7 cellular contexts compared by ENCODE assay signal in the genomic region with DNA sequence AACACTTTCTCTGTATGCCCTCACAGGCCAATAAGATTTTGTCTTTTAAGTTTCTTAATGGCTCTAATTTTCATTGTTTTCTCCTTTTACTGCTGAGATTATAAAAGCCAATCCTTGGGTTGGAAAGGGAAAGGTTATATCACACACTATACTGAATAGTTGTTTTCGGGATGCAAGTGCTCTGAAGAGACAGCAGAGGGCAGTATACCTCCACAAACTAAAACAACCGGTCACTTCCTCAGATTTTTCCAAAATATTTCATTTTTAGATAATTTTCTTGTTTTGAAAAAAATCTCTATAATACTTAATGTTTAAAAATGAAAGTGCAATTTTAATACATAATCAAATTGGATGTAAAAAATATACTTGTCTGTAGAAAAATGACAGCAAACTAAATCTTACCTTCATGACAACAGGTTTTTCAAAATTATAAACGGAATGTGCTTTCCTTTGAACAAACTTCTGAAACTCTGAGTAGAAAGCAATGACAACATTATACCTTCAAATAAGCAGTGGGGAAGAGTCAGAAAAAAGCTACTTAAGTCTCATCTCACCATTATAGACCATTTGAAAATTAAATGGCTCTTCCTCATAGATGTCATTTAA.
A peak's percentile ranks its signal among the peaks of the same experiment; 100 is the strongest.
DNase-seq lines count a peak whose midpoint lies in the region; ATAC-seq and FAIRE-seq lines count a peak whose summit lies in the region.

No MANE protein-coding gene starts in this region.

- no peaks in the 10 kb centered on the region for H3K9me3 Mint-ChIP-seq in stimulated activated effector memory CD8-positive, alpha-beta T cell treated with anti-CD3 and anti-CD28 coated beads, Interleukin-12 subunit alpha, Interleukin-12 subunit beta, amount 100 ng/mL, for 72 hours

- H3K36me3 Mint-ChIP-seq in stimulated activated effector memory CD8-positive, alpha-beta T cell treated with anti-CD3 and anti-CD28 coated beads, Interleukin-12 subunit alpha, Interleukin-12 subunit beta, amount 100 ng/mL, for 72 hours: peaks cover 46% of the 10 kb centered on the region

- peak; percentile 39 for DNase-seq in GM03348 (ENCODE audit: low spot score)
- DNase-seq in H4 (ENCODE audit: low spot score): peak; percentile 19
- peak; percentile 32 for DNase-seq in NCI-H345 treated with DMSO at 0.1 percent for 48 hours (lab: John Stamatoyannopoulos, UW; ENCODE audit: unreplicated experiment)
- peak; percentile 55 for DNase-seq in medulla oblongata (ENCODE audit: extremely low spot score)
- no peak for DNase-seq in stimulated activated effector memory CD8-positive, alpha-beta T cell treated with anti-CD3 and anti-CD28 coated beads, Interleukin-12 subunit alpha, Interleukin-12 subunit beta, amount 100 ng/mL, for 72 hours (ENCODE audit: low spot score in 2 of 2)
- DNase-seq in amniotic stem cell (lab: John Stamatoyannopoulos, UW): no peak

- no peak overlapping the region for H3K4me3 Mint-ChIP-seq in stimulated activated effector memory CD8-positive, alpha-beta T cell treated with anti-CD3 and anti-CD28 coated beads, Interleukin-12 subunit alpha, Interleukin-12 subunit beta, amount 100 ng/mL, for 72 hours

- peak; percentile 75 for FAIRE-seq in colon (lab: Jason Lieb, UNC)

- ATAC-seq in stimulated activated effector memory CD8-positive, alpha-beta T cell treated with anti-CD3 and anti-CD28 coated beads, Interleukin-12 subunit alpha, Interleukin-12 subunit beta, amount 100 ng/mL, for 72 hours: no peak

- H3K27ac Mint-ChIP-seq in stimulated activated effector memory CD8-positive, alpha-beta T cell treated with anti-CD3 and anti-CD28 coated beads, Interleukin-12 subunit alpha, Interleukin-12 subunit beta, amount 100 ng/mL, for 72 hours: no peak overlapping the region

- no peaks in the 10 kb centered on the region for H3K4me1 Mint-ChIP-seq in stimulated activated effector memory CD8-positive, alpha-beta T cell treated with anti-CD3 and anti-CD28 coated beads, Interleukin-12 subunit alpha, Interleukin-12 subunit beta, amount 100 ng/mL, for 72 hours

Comparison
In these comparisons a context has a peak if more than half of its experiments do, and no peak if none do; other contexts are left out.
1. DNase-seq: peak in GM03348 (single experiment), H4 (single experiment), NCI-H345 treated with DMSO at 0.1 percent for 48 hours (single experiment) and medulla oblongata (single experiment); none in stimulated activated effector memory CD8-positive, alpha-beta T cell treated with anti-CD3 and anti-CD28 coated beads, Interleukin-12 subunit alpha, Interleukin-12 subunit beta, amount 100 ng/mL, for 72 hours (0 of 2) and amniotic stem cell (single experiment).